In genomic region chr1:51454554-51454953, GRCh38 we compare ENCODE assay signal across 31 cellular contexts.
"Had no signal": no experiment of that assay in that cellular context is flagged by ENCODE, and none has a peak within 500 bp of the region (broad histone marks: within the 10 kb centered on the region; RNA-seq: fewer than 3 reads in every experiment).

No MANE protein-coding gene starts in this region.

- H3K4me3 Mint-ChIP-seq: mesothelial cell of epicardium; naive B cell; natural killer cell treated with Interleukin-12 subunit alpha and Interleukin-12 subunit beta and Interleukin-15 and Interleukin-18, amount 100 ng/mL, for 72 hours; neural crest cell had no signal

- H3K9me3 Mint-ChIP-seq: mesothelial cell of epicardium; naive B cell; natural killer cell treated with Interleukin-12 subunit alpha and Interleukin-12 subunit beta and Interleukin-15 and Interleukin-18, amount 100 ng/mL, for 72 hours; neural crest cell had no signal

- H3K4me3 ChIP-seq: esophagus muscularis mucosa, heart right ventricle, lung, mucosa of descending colon, prostate gland, right atrium auricular region, smooth muscle cell, stomach, thyroid gland, vagina had no signal

- H3K27ac ChIP-seq: esophagus muscularis mucosa, neutrophil, prostate gland, right atrium auricular region, stomach, thyroid gland, vagina had no signal

- H3K27me3 ChIP-seq: esophagus muscularis mucosa, heart right ventricle, neutrophil, right atrium auricular region, stomach, thyroid gland, vagina had no signal

- H3K27me3 Mint-ChIP-seq: naive B cell; natural killer cell treated with Interleukin-12 subunit alpha and Interleukin-12 subunit beta and Interleukin-15 and Interleukin-18, amount 100 ng/mL, for 72 hours had no signal

- H3K4me1 ChIP-seq: esophagus muscularis mucosa, prostate gland, right atrium auricular region, stomach, thyroid gland, vagina had no signal

- FAIRE-seq: colon, endothelial cell of umbilical vein had no signal

- H3K9me3 ChIP-seq: esophagus muscularis mucosa, heart right ventricle, mucosa of descending colon, neutrophil, prostate gland, right atrium auricular region, stomach, thyroid gland, vagina had no signal

- ATAC-seq: heart right ventricle; left lobe of liver; mucosa of descending colon; natural killer cell treated with Interleukin-12 subunit alpha and Interleukin-12 subunit beta and Interleukin-15 and Interleukin-18, amount 100 ng/mL, for 72 hours; sciatic nerve had no signal

- H3K4me2 ChIP-seq: smooth muscle cell had no signal

- DNase-seq: effector memory CD4-positive, alpha-beta T cell; foreskin melanocyte; glutamatergic neuron; heart right ventricle; hippocampal formation; islet precursor cell; mesenchymal stem cell; mucosa of descending colon; naive B cell; stimulated activated CD4-positive, alpha-beta T cell treated with anti-CD3 and anti-CD28 coated beads, Interleukin-12 subunit alpha, Interleukin-12 subunit beta, amount 100 ng/mL, for 4 hours; stimulated activated CD4-positive, alpha-beta T cell treated with anti-CD3 and anti-CD28 coated beads, Interleukin-1b, Interleukin-23, amount 100 ng/mL, for 48 hours; stimulated activated CD4-positive, alpha-beta T cell treated with anti-CD3 and anti-CD28 coated beads, Interleukin-4, amount 100 ng/mL, for 1 hour; stimulated activated CD8-positive, alpha-beta memory T cell treated with anti-CD3 and anti-CD28 coated beads, Interleukin-4, amount 100 ng/mL, for 48 hours; stimulated activated naive CD4-positive, alpha-beta T cell; stomach; thyroid gland; trophoblast cell had no signal

- H3K36me3 ChIP-seq: prostate gland had no signal

- H3K27ac Mint-ChIP-seq: mesothelial cell of epicardium; natural killer cell treated with Interleukin-12 subunit alpha and Interleukin-12 subunit beta and Interleukin-15 and Interleukin-18, amount 100 ng/mL, for 72 hours had no signal

- H3K4me1 Mint-ChIP-seq: mesothelial cell of epicardium had no signal
